ENCODE assay signal across 8 cellular contexts in the genomic region with DNA sequence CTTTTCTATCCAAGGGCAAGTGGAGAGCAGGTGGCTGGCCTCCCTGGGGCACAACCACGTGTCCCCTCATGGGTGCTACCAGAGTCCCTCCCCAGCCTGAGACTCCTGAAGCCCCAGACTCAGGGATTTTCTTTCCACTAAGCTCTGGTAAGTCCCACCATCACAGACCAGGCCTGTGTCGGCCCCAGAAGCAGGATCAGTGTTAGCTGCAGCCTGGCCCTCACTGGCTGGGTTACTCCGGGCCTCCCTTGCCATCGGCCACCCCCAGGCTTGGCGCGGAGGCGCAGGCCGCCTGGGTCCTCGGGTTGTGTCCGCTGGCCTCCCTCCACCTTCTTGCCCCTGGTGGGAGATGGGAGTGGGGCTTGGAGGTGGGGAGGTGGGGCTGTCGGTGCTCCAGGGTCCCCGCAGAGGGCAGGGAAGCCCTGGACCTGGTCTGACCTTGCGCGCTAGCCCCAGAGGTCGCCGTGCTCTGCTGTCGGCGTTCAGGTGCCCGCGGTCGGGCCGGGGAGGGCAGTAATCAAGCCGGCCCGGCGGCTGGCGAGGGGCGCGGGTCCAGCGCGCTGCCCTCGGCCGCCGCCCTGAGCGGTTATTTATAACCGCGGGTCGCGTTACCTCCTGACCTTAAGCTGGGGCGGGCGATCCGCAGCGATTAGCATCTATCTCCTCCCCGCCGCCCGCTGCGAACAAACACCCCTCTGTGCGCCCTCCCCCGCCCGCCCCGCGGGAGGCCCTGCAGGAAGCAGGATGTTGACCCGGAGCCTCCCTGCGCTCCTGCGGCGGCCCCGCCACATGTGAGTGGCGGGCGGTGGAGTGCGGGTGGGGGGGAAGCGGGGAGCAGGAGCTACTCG.
DNase-seq lines count a peak whose midpoint lies in the region; ATAC-seq and TF ChIP-seq lines count a peak whose summit lies in the region.

No MANE protein-coding gene starts in this region.

- H3K27me3 Mint-ChIP-seq in Caco-2 (ENCODE audit: insufficient read depth, unreplicated experiment) (no peaks in the 10 kb centered on the region), type B pancreatic cell (no peaks in the 10 kb centered on the region)
- H3K27me3 Mint-ChIP-seq in activated naive CD4-positive, alpha-beta T cell treated with anti-CD3 and anti-CD28 coated beads for 36 hours (ENCODE audit: low read depth) = no peaks in the 10 kb centered on the region

- H3K4me1 ChIP-seq in Caco-2 (peaks cover 27% of the 10 kb centered on the region), SJSA1 (replicated peaks) (peaks cover 10% of the 10 kb centered on the region), heart right ventricle (peaks cover 11 to 65% (median 37%) of the 10 kb centered on the region in 9 donors)

- peaks cover 6% of the 10 kb centered on the region for H3K36me3 Mint-ChIP-seq in Caco-2 (ENCODE audit: insufficient read depth, unreplicated experiment)
- peaks cover 8% of the 10 kb centered on the region for H3K36me3 Mint-ChIP-seq in activated naive CD4-positive, alpha-beta T cell treated with anti-CD3 and anti-CD28 coated beads for 36 hours (ENCODE audit: low read depth)
- H3K36me3 Mint-ChIP-seq in type B pancreatic cell = no peaks in the 10 kb centered on the region

- H3K27ac Mint-ChIP-seq in Caco-2 (ENCODE audit: unreplicated experiment) (peak overlapping the region; percentile 59), type B pancreatic cell (no peak overlapping the region)
- peak overlapping the region; percentile 91 for H3K27ac Mint-ChIP-seq in activated naive CD4-positive, alpha-beta T cell treated with anti-CD3 and anti-CD28 coated beads for 36 hours

- DNase-seq in Caco-2 (peak; percentile 96 to 98), HUDEP-2 (lab: John Stamatoyannopoulos, UW; ENCODE audit: unreplicated experiment in 76 of 76) (peak in 73 of 76 experiments; percentile 53 to 94 (median 84)), SJSA1 (ENCODE audit: low read depth in 1 of 2, low spot score in 2 of 2) (peak in 1 of 2 experiments; percentile 77), heart right ventricle (peak; percentile 88 to 89), posterior vena cava (ENCODE audit: low spot score) (peak; percentile 92), type B pancreatic cell (ENCODE audit: extremely low spot score, unreplicated experiment) (no peak)
- peak; percentile 91 for DNase-seq in activated naive CD4-positive, alpha-beta T cell treated with anti-CD3 and anti-CD28 coated beads for 36 hours

- H3K27ac ChIP-seq in SJSA1 (no peak overlapping the region), heart right ventricle (peak overlapping the region; percentile 92 to 99 (median 98))

- H3K27me3 ChIP-seq in Caco-2 (replicated peaks; ENCODE audit: control insufficient read depth, insufficient read depth, low read length) = no peaks in the 10 kb centered on the region
- H3K27me3 ChIP-seq in SJSA1 (replicated peaks) = no peaks in the 10 kb centered on the region
- no peaks in the 10 kb centered on the region for H3K27me3 ChIP-seq in heart right ventricle

- BruUV-seq in Caco-2 (replicated peaks; lab: Mats Ljungman, UMichigan) = no TSS peak

- TF ChIP-seq CTCF in Caco-2 (IDR thresholded peaks at IDR 0.05; ENCODE audit: insufficient read depth in 1 of 2, low read depth in 1 of 2, low read length in 1 of 2, severe bottlenecking in 1 of 2, unreplicated experiment in 1 of 2) (peak; percentile 53 to 60), heart right ventricle (IDR thresholded peaks at IDR 0.05) (peak in 3 of 9 donors; percentile 5 to 9 (median 9)), type B pancreatic cell (conservative IDR thresholded peaks at IDR 0.05) (peak; percentile 50)

- 2 to 3% methylated on average over 54 to 61 of the region's 61 CpGs for WGBS in heart right ventricle, 2 donors

- ATAC-seq in heart right ventricle (peak; percentile 82 to 93 (median 86)), HG03378 (IDR thresholded peaks at IDR 0.05; ENCODE audit: unreplicated experiment) (no peak)

- no peaks in the 10 kb centered on the region for H3K9me3 ChIP-seq in Caco-2
- no peaks in the 10 kb centered on the region for H3K9me3 ChIP-seq in SJSA1 (replicated peaks)
- no peaks in the 10 kb centered on the region for H3K9me3 ChIP-seq in heart right ventricle

- H3K4me1 Mint-ChIP-seq in Caco-2 (ENCODE audit: low read depth, unreplicated experiment) (peaks cover 29% of the 10 kb centered on the region), type B pancreatic cell (ENCODE audit: unreplicated experiment) (peaks cover 23% of the 10 kb centered on the region)
- peaks cover 28% of the 10 kb centered on the region for H3K4me1 Mint-ChIP-seq in activated naive CD4-positive, alpha-beta T cell treated with anti-CD3 and anti-CD28 coated beads for 36 hours (ENCODE audit: low read depth)

- intact Hi-C loops in Caco-2 (cut with micrococcal nuclease; ENCODE audit: unreplicated experiment) (loop anchor here (1.0 kb wide), 3 partner anchors 39 to 77 kb away; no protein-coding TSS in a partner anchor), heart right ventricle (cut with DNase I) (loop anchor here in 3 of 10 donors (1.0 to 2.0 kb wide), 2 partner anchors 77 to 78 kb away; a partner anchor contains a TSS), posterior vena cava (cut with DNase I) (no loop called here)
- intact Hi-C loops in activated naive CD4-positive, alpha-beta T cell treated with anti-CD3 and anti-CD28 coated beads for 36 hours (cut with micrococcal nuclease) = loop anchor here (1.0 to 5.0 kb wide), 6 partner anchors 13 to 222 kb away; a partner anchor contains a TSS

- H3K36me3 ChIP-seq in Caco-2 (ENCODE audit: control insufficient read depth, insufficient read depth, low read length) (no peaks in the 10 kb centered on the region), SJSA1 (no peaks in the 10 kb centered on the region), heart right ventricle (no peaks in the 10 kb centered on the region)

- H3K4me3 Mint-ChIP-seq in Caco-2 (ENCODE audit: unreplicated experiment) (peak overlapping the region; percentile 73), type B pancreatic cell (peak overlapping the region; percentile 31)
- H3K4me3 Mint-ChIP-seq in activated naive CD4-positive, alpha-beta T cell treated with anti-CD3 and anti-CD28 coated beads for 36 hours = peak overlapping the region; percentile 81

- POLR2A ChIA-PET in Caco-2 (lab: Charles Lee) = interaction anchor here (0.5 to 2.2 kb wide), 21 partner anchors 10 to 599 kb away, joined by 3 to 78 read pairs (median 7); a partner anchor contains a TSS

- CTCF ChIA-PET in Caco-2 (lab: Charles Lee) = interaction anchor here (0.6 to 3.7 kb wide), 25 partner anchors 10 to 627 kb away, joined by 3 to 40 read pairs (median 5); a partner anchor contains a TSS
- CTCF ChIA-PET in activated naive CD4-positive, alpha-beta T cell treated with anti-CD3 and anti-CD28 coated beads for 36 hours (lab: Charles Lee) = interaction anchor here (2.6 kb wide), 2 partner anchors 83 to 91 kb away, joined by 10 to 19 read pairs; no protein-coding TSS in a partner anchor

- H3K9me3 Mint-ChIP-seq in Caco-2 (ENCODE audit: unreplicated experiment) (no peaks in the 10 kb centered on the region), type B pancreatic cell (no peaks in the 10 kb centered on the region)
- no peaks in the 10 kb centered on the region for H3K9me3 Mint-ChIP-seq in activated naive CD4-positive, alpha-beta T cell treated with anti-CD3 and anti-CD28 coated beads for 36 hours

- H3K4me3 ChIP-seq in Caco-2 (ENCODE audit: low read depth, low read length) (peak overlapping the region; percentile 52), SJSA1 (peak overlapping the region; percentile 34), heart right ventricle (peak overlapping the region; percentile 47 to 69 (median 61))

Comparison
In these comparisons a context has a peak if more than half of its experiments do, and no peak if none do; other contexts are left out.
1. H3K4me3 Mint-ChIP-seq: peak in every context shown above with its lines; median percentile 81 in activated naive CD4-positive, alpha-beta T cell treated with anti-CD3 and anti-CD28 coated beads for 36 hours; 73 in Caco-2; 31 in type B pancreatic cell.
2. intact Hi-C loops: an anchor here in Caco-2 (1.0 kb wide) and activated naive CD4-positive, alpha-beta T cell treated with anti-CD3 and anti-CD28 coated beads for 36 hours (1.0 to 5.0 kb wide); none called in posterior vena cava.